In genomic region chr5:170818222-170818621, GRCh38 we compare ENCODE assay signal across 37 cellular contexts. TPM values are rescaled to one million over a fixed set of nuclear protein-coding genes. Genes with fewer than 3 reads are reported as not detected.
A peak's percentile ranks its signal among the peaks of the same experiment; 100 is the strongest.
DNase-seq lines count a peak whose midpoint lies in the region; ATAC-seq and TF ChIP-seq lines count a peak whose summit lies in the region.
"Had no signal": no experiment of that assay in that cellular context is flagged by ENCODE, and none has a peak within 500 bp of the region (broad histone marks: within the 10 kb centered on the region; RNA-seq: fewer than 3 reads in every experiment).

No MANE protein-coding gene starts in this region.

- peaks cover 4% of the 10 kb centered on the region for H3K9me3 Mint-ChIP-seq in mesothelial cell of epicardium
- H3K9me3 Mint-ChIP-seq: activated CD4-positive, alpha-beta T cell treated with anti-CD3 and anti-CD28 coated beads, Interleukin-2, amount 10 ng/mL, durations not matched to agents 24 days and 14 days; activated T-cell treated with anti-CD3 and anti-CD28 coated beads, Interleukin-2, amount 50 U/mL, for 72 hours; stimulated activated naive CD8-positive, alpha-beta T cell treated with anti-CD3 and anti-CD28 coated beads, Interleukin-15, amount 100 ng/mL, for 72 hours had no signal

- no peaks in the 10 kb centered on the region for H3K9me3 ChIP-seq in mucosa of descending colon
- H3K9me3 ChIP-seq: BE2C, gastroesophageal sphincter, psoas muscle, tibial artery had no signal

- ATAC-seq in HG03432 (IDR thresholded peaks at IDR 0.05; ENCODE audit: unreplicated experiment) (no peak), mucosa of descending colon (no peak)
- ATAC-seq: activated T-cell treated with anti-CD3 and anti-CD28 coated beads, Interleukin-2, amount 50 U/mL, for 72 hours; esophagus mucosa; gastroesophageal sphincter; left lobe of liver; psoas muscle; Right ventricle myocardium inferior; stimulated activated naive CD8-positive, alpha-beta T cell treated with anti-CD3 and anti-CD28 coated beads, Interleukin-15, amount 100 ng/mL, for 72 hours had no signal

- no peaks in the 10 kb centered on the region for H3K4me1 ChIP-seq in mucosa of descending colon (ENCODE audit: low read depth)
- H3K4me1 ChIP-seq: BE2C, gastroesophageal sphincter, psoas muscle, tibial artery had no signal

- TF ChIP-seq CTCF in AG09309 (IDR thresholded peaks at IDR 0.05; ENCODE audit: control insufficient read depth, insufficient read depth, low read depth, low read length, missing control alignments) (no peak), cardiac fibroblast (IDR thresholded peaks at IDR 0.05; ENCODE audit: low read depth, low read length) (no peak), mesothelial cell of epicardium (IDR thresholded peaks at IDR 0.05; ENCODE audit: unreplicated experiment) (no peak), mucosa of descending colon (IDR thresholded peaks at IDR 0.05) (no peak)

- H3K36me3 ChIP-seq in mucosa of descending colon (ENCODE audit: low read depth): no peaks in the 10 kb centered on the region
- H3K36me3 ChIP-seq: BE2C, gastroesophageal sphincter, tibial artery, WERI-Rb-1 had no signal

- H3K27ac Mint-ChIP-seq in mesothelial cell of epicardium: peak overlapping the region; percentile 94
- H3K27ac Mint-ChIP-seq: activated CD4-positive, alpha-beta T cell treated with anti-CD3 and anti-CD28 coated beads, Interleukin-2, amount 10 ng/mL, durations not matched to agents 24 days and 14 days; activated T-cell treated with anti-CD3 and anti-CD28 coated beads, Interleukin-2, amount 50 U/mL, for 72 hours; immature natural killer cell; naive B cell had no signal

- DNase-seq in AG09309 (ENCODE audit: low read depth) (peak; percentile 71), HS-27A (ENCODE audit: low read depth) (peak; percentile 11), cardiac fibroblast (ENCODE audit: low read depth in 2 of 2) (peak; percentile 68 to 71), mesothelial cell of epicardium (ENCODE audit: low spot score in 2 of 2, unreplicated experiment in 2 of 2) (no peak), NCI-H82 treated with DMSO at 0.1 percent for 48 hours (lab: John Stamatoyannopoulos, UW; ENCODE audit: unreplicated experiment) (no peak), mucosa of descending colon (no peak), activated T-cell treated with anti-CD3 and anti-CD28 coated beads for 4 hours (no peak)
- DNase-seq: 8988T; activated CD4-positive, alpha-beta T cell treated with anti-CD3 and anti-CD28 coated beads, Interleukin-2, amount 10 ng/mL, durations not matched to agents 24 days and 14 days; activated naive CD4-positive, alpha-beta T cell; activated T-cell treated with anti-CD3 and anti-CD28 coated beads, Interleukin-2, amount 50 U/mL, for 72 hours; BE2C; cortex of kidney; GDM1; hippocampal formation; immature natural killer cell; mesendoderm; naive B cell; NCI-H1048; NCI-H187; NCI-H524 treated with DMSO at 0.1 percent for 48 hours; NK-92 treated with Interleukin-12 subunit alpha and Interleukin-12 subunit beta, amount 100 ng/mL, for 24 hours; nucleus accumbens; psoas muscle; stimulated activated CD4-positive, alpha-beta T cell treated with anti-CD3 and anti-CD28 coated beads, Interleukin-1b, Interleukin-23, amount 100 ng/mL, for 48 hours; stimulated activated CD8-positive, alpha-beta memory T cell treated with anti-CD3 and anti-CD28 coated beads, Interleukin-4, amount 100 ng/mL, for 48 hours; stimulated activated naive CD8-positive, alpha-beta T cell treated with anti-CD3 and anti-CD28 coated beads, Interleukin-15, amount 100 ng/mL, for 72 hours; T-helper 9 cell; tibial artery; WERI-Rb-1 had no signal

- H3K4me3 Mint-ChIP-seq in mesothelial cell of epicardium: no peak overlapping the region
- H3K4me3 Mint-ChIP-seq: activated CD4-positive, alpha-beta T cell treated with anti-CD3 and anti-CD28 coated beads, Interleukin-2, amount 10 ng/mL, durations not matched to agents 24 days and 14 days; activated T-cell treated with anti-CD3 and anti-CD28 coated beads, Interleukin-2, amount 50 U/mL, for 72 hours; immature natural killer cell; naive B cell; stimulated activated naive CD8-positive, alpha-beta T cell treated with anti-CD3 and anti-CD28 coated beads, Interleukin-15, amount 100 ng/mL, for 72 hours had no signal

- peaks cover 3% of the 10 kb centered on the region for H3K36me3 Mint-ChIP-seq in mesothelial cell of epicardium
- H3K36me3 Mint-ChIP-seq: immature natural killer cell, naive B cell had no signal

- intact Hi-C loops in mucosa of descending colon (cut with DNase I, micrococcal nuclease): no loop called here

- H3K4me3 ChIP-seq in AG09309 (ENCODE audit: control insufficient read depth, low read depth, low read length) (no peak overlapping the region), cardiac fibroblast (replicated peaks in 1 of 2; ENCODE audit: low read depth in 2 of 2, low read length in 2 of 2) (no peak overlapping the region), mucosa of descending colon (no peak overlapping the region)
- H3K4me3 ChIP-seq: gastroesophageal sphincter, PC-9, psoas muscle, tibial artery had no signal

- no peaks in the 10 kb centered on the region for H3K27me3 Mint-ChIP-seq in mesothelial cell of epicardium (ENCODE audit: low read depth)
- H3K27me3 Mint-ChIP-seq: activated CD4-positive, alpha-beta T cell treated with anti-CD3 and anti-CD28 coated beads, Interleukin-2, amount 10 ng/mL, durations not matched to agents 24 days and 14 days; stimulated activated naive CD8-positive, alpha-beta T cell treated with anti-CD3 and anti-CD28 coated beads, Interleukin-15, amount 100 ng/mL, for 72 hours had no signal

- H3K4me1 Mint-ChIP-seq in mesothelial cell of epicardium: peaks cover 38% of the 10 kb centered on the region
- H3K4me1 Mint-ChIP-seq: activated CD4-positive, alpha-beta T cell treated with anti-CD3 and anti-CD28 coated beads, Interleukin-2, amount 10 ng/mL, durations not matched to agents 24 days and 14 days; immature natural killer cell; naive B cell; stimulated activated naive CD8-positive, alpha-beta T cell treated with anti-CD3 and anti-CD28 coated beads, Interleukin-15, amount 100 ng/mL, for 72 hours had no signal

RNA-seq across cellular contexts. Expression of gene GABRP, which starts 34.7 kb away (rescaled TPM):
- total RNA-seq in mesothelial cell of epicardium (274 to 327 TPM (median 301 TPM) in 3 replicates), mucosa of descending colon (1 to 10 TPM in 1 of 3 donors, under 1 TPM in 1, not detected in 1; 0.09 to 2.0 TPM)
- total RNA-seq: activated CD4-positive, alpha-beta T cell treated with anti-CD3 and anti-CD28 coated beads, Interleukin-2, amount 10 ng/mL, durations not matched to agents 24 days and 14 days; activated T-cell treated with anti-CD3 and anti-CD28 coated beads, Interleukin-2, amount 50 U/mL, for 72 hours; bronchial epithelial cell; psoas muscle had no signal

RNA-seq across cellular contexts. Expression of gene RANBP17, which starts 43.6 kb away (rescaled TPM):
- total RNA-seq in mesothelial cell of epicardium (51.2 to 60.8 TPM (median 56.1 TPM) in 3 replicates), mucosa of descending colon (10 to 100 TPM; 11.7 to 19.7 (median 13.4) TPM)
- total RNA-seq: activated CD4-positive, alpha-beta T cell treated with anti-CD3 and anti-CD28 coated beads, Interleukin-2, amount 10 ng/mL, durations not matched to agents 24 days and 14 days; activated T-cell treated with anti-CD3 and anti-CD28 coated beads, Interleukin-2, amount 50 U/mL, for 72 hours had no signal

Comparison
In these comparisons a context has a peak if more than half of its experiments do, and no peak if none do; other contexts are left out.
1. DNase-seq: peak in AG09309 (single experiment), HS-27A (single experiment) and cardiac fibroblast (2 of 2); none in mesothelial cell of epicardium (0 of 2), NCI-H82 treated with DMSO at 0.1 percent for 48 hours (single experiment), mucosa of descending colon (0 of 3) and activated T-cell treated with anti-CD3 and anti-CD28 coated beads for 4 hours (single experiment).
2. RNA of gene GABRP, which starts 34.7 kb away (total RNA-seq): 274 to 327 TPM in mesothelial cell of epicardium; 0.09 to 2.0 TPM in mucosa of descending colon; every median in the first group is over 10 times any median in the second.